ENCODE assay signal across 11 cellular contexts in the genomic region with DNA sequence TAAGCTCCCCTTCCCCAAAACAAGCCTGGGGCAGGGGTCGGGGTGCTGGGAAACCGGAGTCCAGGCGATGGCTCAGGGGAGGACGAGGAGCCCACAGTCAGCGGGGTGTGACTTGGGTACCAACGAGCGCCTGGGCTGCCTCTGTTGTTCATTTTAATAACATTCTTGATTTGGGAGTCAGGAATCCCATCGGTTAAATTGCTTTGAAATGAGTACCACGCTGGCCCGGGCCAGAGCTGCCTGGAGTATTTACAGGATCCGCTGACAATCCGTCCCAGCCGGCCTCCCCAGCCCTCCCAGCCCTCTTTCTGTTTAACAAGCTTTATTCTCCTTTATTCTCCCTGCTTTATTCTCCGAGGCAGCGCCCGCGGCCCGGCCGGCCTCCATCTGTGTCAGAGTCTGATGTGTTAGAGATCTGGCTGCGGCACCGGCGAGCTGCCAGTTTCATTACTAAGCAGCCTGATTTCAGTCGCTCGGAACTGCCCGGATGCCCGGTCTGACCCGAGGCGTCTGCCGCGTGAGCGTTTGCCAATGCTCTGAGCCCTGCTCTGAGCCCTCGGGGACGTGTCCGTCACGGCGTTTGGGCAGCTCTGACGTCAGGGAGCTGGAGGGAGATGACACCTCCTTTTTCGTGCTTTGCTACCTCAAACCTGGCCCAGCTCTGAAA. TPM values are rescaled to one million over a fixed set of nuclear protein-coding genes. Genes with fewer than 3 reads are reported as not detected.
DNase-seq lines count a peak whose midpoint lies in the region; ATAC-seq, FAIRE-seq and TF ChIP-seq lines count a peak whose summit lies in the region.
"Had no signal": no experiment of that assay in that cellular context is flagged by ENCODE, and none has a peak within 500 bp of the region (broad histone marks: within the 10 kb centered on the region; RNA-seq: fewer than 3 reads in every experiment).

No MANE protein-coding gene starts in this region.

- FAIRE-seq in endothelial cell of umbilical vein (lab: Jason Lieb, UNC): peak; percentile 67

- TF ChIP-seq POLR2A in endothelial cell of umbilical vein (IDR thresholded peaks at IDR 0.05; ENCODE audit: low read depth, low read length): no peak

- H3K9me3 ChIP-seq in endothelial cell of umbilical vein (replicated peaks; ENCODE audit: control insufficient read depth, insufficient read depth, low read length): no peaks in the 10 kb centered on the region

- TF ChIP-seq CTCF in AG10803 (conservative IDR thresholded peaks at IDR 0.05; ENCODE audit: low read length) (no peak), endothelial cell of umbilical vein (IDR thresholded peaks at IDR 0.05; ENCODE audit: extremely low read depth in 1 of 2, insufficient read depth in 1 of 2, low read depth in 1 of 2, low read length in 2 of 2) (no peak), mesothelial cell of epicardium (IDR thresholded peaks at IDR 0.05; ENCODE audit: unreplicated experiment) (no peak)

- BruUV-seq in endothelial cell of umbilical vein (replicated peaks; lab: Mats Ljungman, UMichigan): no TSS peak

- H3K27ac Mint-ChIP-seq in activated CD4-positive, alpha-beta T cell treated with anti-CD3 and anti-CD28 coated beads, Interleukin-2, amount 10 ng/mL, durations not matched to agents 7 days and 5 days: no peak overlapping the region
- H3K27ac Mint-ChIP-seq in mesothelial cell of epicardium: no peak overlapping the region
- H3K27ac Mint-ChIP-seq: effector memory CD8-positive, alpha-beta T cell had no signal

- no peak overlapping the region for H3K9ac ChIP-seq in endothelial cell of umbilical vein (replicated peaks; ENCODE audit: extremely low read depth, insufficient read depth, low read length)

- H3K79me2 ChIP-seq in endothelial cell of umbilical vein (ENCODE audit: control insufficient read depth, insufficient read depth, low read length): no peaks in the 10 kb centered on the region

- no peak overlapping the region for H3K4me3 Mint-ChIP-seq in activated CD4-positive, alpha-beta T cell treated with anti-CD3 and anti-CD28 coated beads, Interleukin-2, amount 10 ng/mL, durations not matched to agents 7 days and 5 days
- no peak overlapping the region for H3K4me3 Mint-ChIP-seq in mesothelial cell of epicardium
- H3K4me3 Mint-ChIP-seq: effector memory CD8-positive, alpha-beta T cell had no signal

- peaks cover under 1% of the 10 kb centered on the region for H3K27me3 Mint-ChIP-seq in activated CD4-positive, alpha-beta T cell treated with anti-CD3 and anti-CD28 coated beads, Interleukin-2, amount 10 ng/mL, durations not matched to agents 7 days and 5 days
- no peaks in the 10 kb centered on the region for H3K27me3 Mint-ChIP-seq in mesothelial cell of epicardium (ENCODE audit: low read depth)

- H3K27me3 ChIP-seq in endothelial cell of umbilical vein (ENCODE audit: control insufficient read depth in 2 of 2, insufficient read depth in 2 of 2, low read length in 2 of 2): peaks cover 0 to 1% of the 10 kb centered on the region in 2 experiments

- H3K27ac ChIP-seq in endothelial cell of umbilical vein (ENCODE audit: insufficient read depth, low read depth, low read length): no peak overlapping the region

- H3K9me3 Mint-ChIP-seq in activated CD4-positive, alpha-beta T cell treated with anti-CD3 and anti-CD28 coated beads, Interleukin-2, amount 10 ng/mL, durations not matched to agents 7 days and 5 days: no peaks in the 10 kb centered on the region
- H3K9me3 Mint-ChIP-seq in mesothelial cell of epicardium: no peaks in the 10 kb centered on the region
- H3K9me3 Mint-ChIP-seq: effector memory CD8-positive, alpha-beta T cell had no signal

- no peaks in the 10 kb centered on the region for H3K9me1 ChIP-seq in endothelial cell of umbilical vein (replicated peaks; ENCODE audit: control insufficient read depth, extremely low read depth, insufficient read depth, low read length)

- intact Hi-C loops in endothelial cell of umbilical vein (cut with micrococcal nuclease): no loop called here

- H3K4me1 ChIP-seq in endothelial cell of umbilical vein (ENCODE audit: control insufficient read depth, extremely low read depth, insufficient read depth, low read length): no peaks in the 10 kb centered on the region

- no peaks in the 10 kb centered on the region for H4K20me1 ChIP-seq in endothelial cell of umbilical vein (replicated peaks; ENCODE audit: control insufficient read depth, extremely low read depth, insufficient read depth, low read length)

- DNase-seq in AG10803 (ENCODE audit: low read depth) (peak; percentile 76), LHCN-M2 (ENCODE audit: low read depth) (peak; percentile 58), endothelial cell of umbilical vein (ENCODE audit: low read depth, low spot score) (peak; percentile 37), mucosa of gallbladder (ENCODE audit: low spot score) (peak; percentile 23), NCI-H2107 (lab: John Stamatoyannopoulos, UW) (no peak), mesothelial cell of epicardium (ENCODE audit: low spot score in 2 of 2, unreplicated experiment in 2 of 2) (no peak)
- DNase-seq in activated CD4-positive, alpha-beta T cell treated with anti-CD3 and anti-CD28 coated beads, Interleukin-2, amount 10 ng/mL, durations not matched to agents 7 days and 5 days: no peak
- DNase-seq: effector memory CD8-positive, alpha-beta T cell; NCI-H524 treated with DMSO at 0.1 percent for 48 hours; stimulated activated naive CD4-positive, alpha-beta T cell had no signal

- no peaks in the 10 kb centered on the region for H3K4me1 Mint-ChIP-seq in activated CD4-positive, alpha-beta T cell treated with anti-CD3 and anti-CD28 coated beads, Interleukin-2, amount 10 ng/mL, durations not matched to agents 7 days and 5 days
- H3K4me1 Mint-ChIP-seq in mesothelial cell of epicardium: peaks cover 3% of the 10 kb centered on the region

- peak overlapping the region; percentile 16 for H3K4me3 ChIP-seq in AG10803 (ENCODE audit: low read length)
- no peak overlapping the region for H3K4me3 ChIP-seq in endothelial cell of umbilical vein (replicated peaks in 1 of 3; ENCODE audit: insufficient read depth in 1 of 3, low read depth in 1 of 3, low read length in 3 of 3)

- H2AFZ ChIP-seq in endothelial cell of umbilical vein (ENCODE audit: low read depth, low read length): peak overlapping the region; percentile 48

- H3K36me3 Mint-ChIP-seq in activated CD4-positive, alpha-beta T cell treated with anti-CD3 and anti-CD28 coated beads, Interleukin-2, amount 10 ng/mL, durations not matched to agents 7 days and 5 days (ENCODE audit: low read depth): no peaks in the 10 kb centered on the region
- H3K36me3 Mint-ChIP-seq in mesothelial cell of epicardium: no peaks in the 10 kb centered on the region

- CTCF ChIA-PET in endothelial cell of umbilical vein (lab: Charles Lee): interaction anchor here (0.9 to 1.0 kb wide), 2 partner anchors 14 to 85 kb away, joined by 6 to 7 read pairs; no protein-coding TSS in a partner anchor
- CTCF ChIA-PET in activated CD4-positive, alpha-beta T cell treated with anti-CD3 and anti-CD28 coated beads, Interleukin-2, amount 10 ng/mL, durations not matched to agents 7 days and 5 days (lab: Charles Lee): interaction anchor here (1.0 kb wide), 1 partner anchor 23 kb away, joined by 3 read pairs; no protein-coding TSS in a partner anchor

- no peak for ATAC-seq in GM21786 (IDR thresholded peaks at IDR 0.05; ENCODE audit: unreplicated experiment)
- ATAC-seq: effector memory CD8-positive, alpha-beta T cell had no signal

- no peaks in the 10 kb centered on the region for H3K36me3 ChIP-seq in endothelial cell of umbilical vein (ENCODE audit: control insufficient read depth in 2 of 2, extremely low read depth in 1 of 2, insufficient read depth in 2 of 2, low read length in 2 of 2)

- no peak overlapping the region for H3K4me2 ChIP-seq in endothelial cell of umbilical vein (ENCODE audit: insufficient read depth, low read length)

- dilution Hi-C loops in endothelial cell of umbilical vein (cut with MboI; ENCODE audit: extremely low pct_ligation_motif_present, low sequenced_read_pairs): no loop called here

- POLR2A ChIA-PET in endothelial cell of umbilical vein (lab: Charles Lee): no interaction called here
- POLR2A ChIA-PET in activated CD4-positive, alpha-beta T cell treated with anti-CD3 and anti-CD28 coated beads, Interleukin-2, amount 10 ng/mL, durations not matched to agents 7 days and 5 days (lab: Charles Lee): no interaction called here

TF ChIP-seq in endothelial cell of umbilical vein, 7 proteins besides CTCF, POLR2A, EP300 and RAD21 (continues in another document):
- TF ChIP-seq MYC (IDR thresholded peaks at IDR 0.05; ENCODE audit: low read depth, low read length) (no peak), FOS (IDR thresholded peaks at IDR 0.05; ENCODE audit: borderline replicate concordance, insufficient read depth, low read length) (no peak), JUN (IDR thresholded peaks at IDR 0.05; ENCODE audit: borderline replicate concordance, insufficient read depth, insufficient read length, low read depth) (no peak)

RNA-seq across cellular contexts. Expression of gene QRFP, which starts 16.5 kb away (rescaled TPM):
- not detected in 2 replicates for total RNA-seq in LHCN-M2 (2014; rRNA removed)
- 0.52 TPM for polyA plus RNA-seq in LHCN-M2 (2012)
- not detected in 2 replicates for total RNA-seq in endothelial cell of umbilical vein
- polyA plus RNA-seq in endothelial cell of umbilical vein: not detected in 2 replicates
- polyA plus RNA-seq in endothelial cell of umbilical vein (2011; cell fraction: cytosol; rRNA removed): not detected in 2 replicates
- not detected in 2 replicates for polyA plus RNA-seq in endothelial cell of umbilical vein (2011; cell fraction: nucleus; rRNA removed)
- polyA plus RNA-seq in endothelial cell of umbilical vein (2012): 0.46 TPM in 1 of 2 replicates, not detected in the other
- not detected in 2 replicates for polyA minus RNA-seq in endothelial cell of umbilical vein
- not detected for polyA minus RNA-seq in endothelial cell of umbilical vein (2011; cell fraction: cytosol; rRNA and poly(A)+ RNA removed)
- not detected in 2 replicates for polyA minus RNA-seq in endothelial cell of umbilical vein (2011; cell fraction: nucleus; rRNA and poly(A)+ RNA removed)
- total RNA-seq in mucosa of gallbladder: not detected
- not detected for total RNA-seq in activated CD4-positive, alpha-beta T cell treated with anti-CD3 and anti-CD28 coated beads, Interleukin-2, amount 10 ng/mL, durations not matched to agents 7 days and 5 days
- not detected in 3 replicates for total RNA-seq in mesothelial cell of epicardium

RNA-seq across cellular contexts. Expression of gene FIBCD1, which starts 26.0 kb away (rescaled TPM):
- 0.51 and 1.7 TPM in 2 replicates for total RNA-seq in LHCN-M2 (2014; rRNA removed)
- 4.1 TPM for polyA plus RNA-seq in LHCN-M2 (2012)
- total RNA-seq in endothelial cell of umbilical vein: not detected in 2 replicates
- 0.14 and 0.29 TPM in 2 replicates for polyA plus RNA-seq in endothelial cell of umbilical vein
- 0.31 and 0.32 TPM in 2 replicates for polyA plus RNA-seq in endothelial cell of umbilical vein (2011; cell fraction: cytosol; rRNA removed)
- polyA plus RNA-seq in endothelial cell of umbilical vein (2011; cell fraction: nucleus; rRNA removed): not detected in 2 replicates
- 0.29 and 0.44 TPM in 2 replicates for polyA plus RNA-seq in endothelial cell of umbilical vein (2012)
- polyA minus RNA-seq in endothelial cell of umbilical vein: not detected in 2 replicates
- 14.6 TPM for polyA minus RNA-seq in endothelial cell of umbilical vein (2011; cell fraction: cytosol; rRNA and poly(A)+ RNA removed)
- polyA minus RNA-seq in endothelial cell of umbilical vein (2011; cell fraction: nucleus; rRNA and poly(A)+ RNA removed): not detected in 2 replicates
- total RNA-seq in mucosa of gallbladder: 6.0 TPM
- total RNA-seq in activated CD4-positive, alpha-beta T cell treated with anti-CD3 and anti-CD28 coated beads, Interleukin-2, amount 10 ng/mL, durations not matched to agents 7 days and 5 days: not detected
- total RNA-seq in mesothelial cell of epicardium: 1.5 to 2.2 TPM (median 1.8 TPM) in 3 replicates

Comparison
In these comparisons a context has a peak if more than half of its experiments do, and no peak if none do; other contexts are left out.
1. DNase-seq: peak in AG10803 (single experiment), LHCN-M2 (single experiment), endothelial cell of umbilical vein (single experiment) and mucosa of gallbladder (single experiment); none in activated CD4-positive, alpha-beta T cell treated with anti-CD3 and anti-CD28 coated beads, Interleukin-2, amount 10 ng/mL, durations not matched to agents 7 days and 5 days (single experiment), NCI-H2107 (single experiment) and mesothelial cell of epicardium (0 of 2).